15 cellular contexts compared by ENCODE assay signal in the genomic region with DNA sequence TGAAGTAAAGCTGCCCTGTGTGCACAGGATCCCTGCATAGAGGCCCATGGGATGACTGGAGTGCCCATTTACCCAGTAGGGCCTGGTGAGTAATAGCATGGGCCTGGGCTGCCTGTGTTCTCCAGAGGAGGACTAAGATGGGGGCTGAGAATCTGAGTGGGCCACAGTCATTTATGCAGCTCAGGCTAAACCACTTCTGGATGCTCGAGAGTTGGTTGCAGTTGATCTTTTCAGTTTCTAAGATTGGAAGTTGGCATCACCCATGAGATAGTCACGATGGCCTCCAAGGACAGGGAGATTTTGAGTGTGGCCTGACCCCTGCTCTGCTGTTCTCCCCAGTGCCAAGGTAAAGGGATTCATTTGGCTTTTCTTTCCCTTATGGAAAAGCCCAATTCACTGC.
DNase-seq lines count a peak whose midpoint lies in the region; ATAC-seq and TF ChIP-seq lines count a peak whose summit lies in the region.
"Had no signal": no experiment of that assay in that cellular context is flagged by ENCODE, and none has a peak within 500 bp of the region (broad histone marks: within the 10 kb centered on the region; RNA-seq: fewer than 3 reads in every experiment).

No MANE protein-coding gene starts in this region.

- H3K27ac ChIP-seq in left ventricle myocardium inferior (replicated peaks), result no peak overlapping the region
- H3K27ac ChIP-seq in RWPE2 (ENCODE audit: poor library complexity, severe bottlenecking), result peak overlapping the region; percentile 54
- no peak overlapping the region for H3K27ac ChIP-seq in esophagus muscularis mucosa (replicated peaks in 1 of 4)
- H3K27ac ChIP-seq: BLaER1 treated with 17β-estradiol and CSF1 and Interleukin-3, amounts not matched to agents 10 nM and 100 nM had no signal

- peaks cover 6% of the 10 kb centered on the region for H3K27me3 Mint-ChIP-seq in nephron (ENCODE audit: low read depth)

- H3K9me3 Mint-ChIP-seq in nephron, result no peaks in the 10 kb centered on the region
- H3K9me3 Mint-ChIP-seq: CD4-positive, CD25-positive, alpha-beta regulatory T cell; GM23338 had no signal

- no peaks in the 10 kb centered on the region for H3K27me3 ChIP-seq in left ventricle myocardium inferior (ENCODE audit: low read depth)
- no peaks in the 10 kb centered on the region for H3K27me3 ChIP-seq in RWPE2 (ENCODE audit: insufficient read depth, poor library complexity, severe bottlenecking)
- H3K27me3 ChIP-seq in esophagus muscularis mucosa, result no peaks in the 10 kb centered on the region
- H3K27me3 ChIP-seq: BLaER1 treated with 17β-estradiol and CSF1 and Interleukin-3, amounts not matched to agents 10 nM and 100 nM had no signal

- no peak overlapping the region for H3K4me3 Mint-ChIP-seq in nephron
- H3K4me3 Mint-ChIP-seq: CD4-positive, CD25-positive, alpha-beta regulatory T cell; GM23338; H9 had no signal

- peaks cover 65% of the 10 kb centered on the region for H3K4me1 Mint-ChIP-seq in nephron

- peak overlapping the region in 2 of 3 experiments; percentile 48 to 55 for H3K27ac Mint-ChIP-seq in nephron
- H3K27ac Mint-ChIP-seq: GM23338 had no signal

- H3K9me3 ChIP-seq in left ventricle myocardium inferior (replicated peaks) (no peaks in the 10 kb centered on the region), RWPE2 (ENCODE audit: severe bottlenecking) (no peaks in the 10 kb centered on the region), esophagus muscularis mucosa (no peaks in the 10 kb centered on the region)

- intact Hi-C loops in Right ventricle myocardium inferior (cut with DNase I), result no loop called here
- intact Hi-C loops in left ventricle myocardium inferior (cut with micrococcal nuclease), result no loop called here
- intact Hi-C loops in esophagus muscularis mucosa (cut with DNase I), result no loop called here

- H3K36me3 Mint-ChIP-seq in nephron (ENCODE audit: low read depth), result no peaks in the 10 kb centered on the region
- H3K36me3 Mint-ChIP-seq: CD4-positive, CD25-positive, alpha-beta regulatory T cell had no signal

- peaks cover 10% of the 10 kb centered on the region for H3K4me1 ChIP-seq in left ventricle myocardium inferior
- H3K4me1 ChIP-seq in RWPE2 (ENCODE audit: insufficient read depth, poor library complexity, severe bottlenecking), result peaks cover 14% of the 10 kb centered on the region
- peaks cover 0 to 3% (median 0%) of the 10 kb centered on the region in 4 donors for H3K4me1 ChIP-seq in esophagus muscularis mucosa

- peak; percentile 28 for ATAC-seq in Right ventricle myocardium inferior
- no peak for ATAC-seq in RWPE2 (ENCODE audit: low read depth)
- no peak for ATAC-seq in GM19395 (IDR thresholded peaks at IDR 0.05; ENCODE audit: unreplicated experiment)
- ATAC-seq: GM23338 had no signal

- no peaks in the 10 kb centered on the region for H3K36me3 ChIP-seq in left ventricle myocardium inferior
- no peaks in the 10 kb centered on the region for H3K36me3 ChIP-seq in RWPE2 (ENCODE audit: low read depth)
- H3K36me3 ChIP-seq in esophagus muscularis mucosa, result no peaks in the 10 kb centered on the region
- H3K36me3 ChIP-seq: BLaER1 treated with 17β-estradiol and CSF1 and Interleukin-3, amounts not matched to agents 10 nM and 100 nM had no signal

- no peak for TF ChIP-seq EP300 in esophagus muscularis mucosa (IDR thresholded peaks at IDR 0.05)

- TF ChIP-seq CTCF in left ventricle myocardium inferior (IDR thresholded peaks at IDR 0.05; ENCODE audit: borderline replicate concordance) (no peak), RWPE2 (IDR thresholded peaks at IDR 0.05; ENCODE audit: poor library complexity, severe bottlenecking) (no peak), esophagus muscularis mucosa (IDR thresholded peaks at IDR 0.05) (no peak), nephron (IDR thresholded peaks at IDR 0.05; ENCODE audit: unreplicated experiment in 3 of 3) (no peak)

- DNase-seq in Right ventricle myocardium inferior (ENCODE audit: missing footprints) (no peak), left ventricle myocardium inferior (no peak), RWPE2 (ENCODE audit: low spot score) (no peak), esophagus muscularis mucosa (ENCODE audit: extremely low spot score) (peak; percentile 79), NCI-H2081 (lab: John Stamatoyannopoulos, UW) (no peak)
- DNase-seq in activated CD8-positive, alpha-beta memory T cell treated with anti-CD3 and anti-CD28 coated beads, Interleukin-2, amount 50 U/mL, for 4 hours, result no peak
- DNase-seq: 8988T; Calu3; CD4-positive, CD25-positive, alpha-beta regulatory T cell; DMS 273 treated with DMSO at 0.1 percent for 48 hours; H9 had no signal

- TF ChIP-seq POLR2A in esophagus muscularis mucosa (IDR thresholded peaks at IDR 0.05; ENCODE audit: low read depth), result no peak

- no peak overlapping the region for H3K4me3 ChIP-seq in left ventricle myocardium inferior
- H3K4me3 ChIP-seq in RWPE2 (ENCODE audit: severe bottlenecking), result no peak overlapping the region
- H3K4me3 ChIP-seq in esophagus muscularis mucosa, result no peak overlapping the region
- H3K4me3 ChIP-seq: BLaER1 treated with 17β-estradiol and CSF1 and Interleukin-3, amounts not matched to agents 10 nM and 100 nM; GM23338 had no signal

- 94% methylated on average over 2 of the region's 2 CpGs for WGBS in esophagus muscularis mucosa
